In genomic region chr3:102660653-102661052, GRCh38 we compare ENCODE assay signal across 24 cellular contexts.
DNase-seq lines count a peak whose midpoint lies in the region; ATAC-seq, FAIRE-seq and TF ChIP-seq lines count a peak whose summit lies in the region.
"Had no signal": no experiment of that assay in that cellular context is flagged by ENCODE, and none has a peak within 500 bp of the region (broad histone marks: within the 10 kb centered on the region; RNA-seq: fewer than 3 reads in every experiment).

No MANE protein-coding gene starts in this region.

- no peak overlapping the region for H3K27ac ChIP-seq in right lobe of liver
- H3K27ac ChIP-seq: BLaER1 had no signal

- TF ChIP-seq POLR2A in GM12891 (IDR thresholded peaks at IDR 0.05; ENCODE audit: low read depth, low read length) = no peak
- no peak for TF ChIP-seq POLR2A in right lobe of liver (IDR thresholded peaks at IDR 0.05)

- intact Hi-C loops in right lobe of liver (cut with DNase I) = no loop called here

- WGBS in right lobe of liver (ENCODE audit: insufficient coverage, low coverage, low lambda C conversion rate, missing lambda C conversion rate) = 49% methylated on average over 3 of the region's 3 CpGs

- peaks cover 0 to 24% (median 3%) of the 10 kb centered on the region in 4 donors for H3K4me1 ChIP-seq in right lobe of liver
- H3K4me1 ChIP-seq: BE2C, BLaER1 had no signal

- no peaks in the 10 kb centered on the region for H3K9me3 ChIP-seq in right lobe of liver
- H3K9me3 ChIP-seq: BE2C, BLaER1 had no signal

- no peaks in the 10 kb centered on the region for H3K36me3 ChIP-seq in bronchial epithelial cell (ENCODE audit: control insufficient read depth, insufficient read depth, low read length)
- H3K36me3 ChIP-seq in right lobe of liver = no peaks in the 10 kb centered on the region
- H3K36me3 ChIP-seq: BE2C, BLaER1 had no signal

- no peaks in the 10 kb centered on the region for H3K27me3 ChIP-seq in bronchial epithelial cell (ENCODE audit: control insufficient read depth, insufficient read depth, low read length)
- no peaks in the 10 kb centered on the region for H3K27me3 ChIP-seq in right lobe of liver
- H3K27me3 ChIP-seq: BE2C, BLaER1 had no signal

- ATAC-seq in right lobe of liver = peak; percentile 30 to 70 (median 65)
- no peak for ATAC-seq in GM18502 (IDR thresholded peaks at IDR 0.05; ENCODE audit: poor library complexity, unreplicated experiment)
- ATAC-seq: GM12878 had no signal

- TF ChIP-seq CTCF in bronchial epithelial cell (IDR thresholded peaks at IDR 0.05; ENCODE audit: insufficient read depth, low read length, severe bottlenecking) (no peak), right lobe of liver (IDR thresholded peaks at IDR 0.05) (no peak)

- DNase-seq in GM12891 (ENCODE audit: insufficient read length, low spot score) (no peak), bronchial epithelial cell (ENCODE audit: low read depth) (no peak), right lobe of liver (no peak), LoVo (ENCODE audit: low spot score) (no peak)
- DNase-seq: 8988T; ACHN; BE2C; C1 segment of cervical spinal cord; CD4-positive, alpha-beta memory T cell; CD4-positive, CD25-positive, alpha-beta regulatory T cell; CD8-positive, alpha-beta memory T cell; COR-L47; DMS 273 treated with DMSO at 0.1 percent for 48 hours; DMS153; DMS53; DMS79; DND-41; EL; GDM1 had no signal

- FAIRE-seq in GM12891 (lab: Jason Lieb, UNC) (peak; percentile 41), bronchial epithelial cell (lab: Jason Lieb, UNC) (peak; percentile 72)
- FAIRE-seq: A204.1, GM12878, GM18507 had no signal

- H3K4me3 ChIP-seq in bronchial epithelial cell (ENCODE audit: low read depth, low read length) (no peak overlapping the region), right lobe of liver (no peak overlapping the region)
- H3K4me3 ChIP-seq: BLaER1, GM12878 had no signal

TF ChIP-seq in GM12891, 5 proteins besides CTCF, POLR2A, EP300 and RAD21:
- no peak for TF ChIP-seq POU2F2 (IDR thresholded peaks at IDR 0.05; ENCODE audit: low read depth, low read length)
- no peak for TF ChIP-seq SPI1 (IDR thresholded peaks at IDR 0.05; ENCODE audit: low read depth, low read length)
- TF ChIP-seq PAX5 (IDR thresholded peaks at IDR 0.05; ENCODE audit: insufficient read depth, low read length, severe bottlenecking) = no peak
- TF ChIP-seq POLR2AphosphoS5 (IDR thresholded peaks at IDR 0.05; ENCODE audit: low read depth, low read length) = no peak
- no peak for TF ChIP-seq TAF1 (IDR thresholded peaks at IDR 0.05; ENCODE audit: low read depth, low read length)
